In genomic region chr7:1159933-1160664, GRCh38 we compare ENCODE assay signal across 8 cellular contexts. TPM values are rescaled to one million over a fixed set of nuclear protein-coding genes. Genes with fewer than 3 reads are reported as not detected.
DNase-seq lines count a peak whose midpoint lies in the region; ATAC-seq and TF ChIP-seq lines count a peak whose summit lies in the region.

A gene with protein sequence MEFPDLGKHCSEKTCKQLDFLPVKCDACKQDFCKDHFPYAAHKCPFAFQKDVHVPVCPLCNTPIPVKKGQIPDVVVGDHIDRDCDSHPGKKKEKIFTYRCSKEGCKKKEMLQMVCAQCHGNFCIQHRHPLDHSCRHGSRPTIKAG (minus strand): TSS chr7:1160196. CDS start chr7:1158212, 1,984 bp downstream.

- no peak within 1 kb of the TSS for H2BK20ac ChIP-seq in H9 (ENCODE audit: low read depth, low read length, poor library complexity, severe bottlenecking)

- H2AK5ac ChIP-seq in H9 (ENCODE audit: insufficient read length, low read length): no peak within 1 kb of the TSS

- H2AFZ ChIP-seq in H9 (ENCODE audit: low read length): no peak within 1 kb of the TSS

- ATAC-seq in stimulated activated naive CD8-positive, alpha-beta T cell treated with anti-CD3 and anti-CD28 coated beads, Interleukin-15, Interleukin-2, amounts not matched to agents 100 U/mL and 50 U/mL, for 24 hours: peak; percentile 98

- H3K4me1 Mint-ChIP-seq in H9 (peaks cover 10 to 13% of the 10 kb centered on the region in 2 experiments), nephron (peaks cover 18% of the 10 kb centered on the region)

- H2BK15ac ChIP-seq in H9 (ENCODE audit: low read depth, low read length): no peak within 1 kb of the TSS; the same call in 1 of the 2 replicates

- no peak within 1 kb of the TSS for H4K8ac ChIP-seq in H9 (replicated peaks; ENCODE audit: insufficient read length, low read depth, low read length)

- no peaks in the 10 kb centered on the region for H3K27me3 Mint-ChIP-seq in H9 (ENCODE audit: low read depth)
- H3K27me3 Mint-ChIP-seq in nephron (ENCODE audit: low read depth): no peaks in the 10 kb centered on the region

- peak within 1 kb of the TSS; percentile 97 for H3K4me3 ChIP-seq in MG63
- H3K4me3 ChIP-seq in fibroblast of pulmonary artery (replicated peaks; ENCODE audit: low read depth, low read length): peak within 1 kb of the TSS; percentile 98

- H4K5ac ChIP-seq in H9 (ENCODE audit: insufficient read length, low read depth, low read length): no peak within 1 kb of the TSS

- no peak within 1 kb of the TSS for H3K27ac ChIP-seq in H9 (ENCODE audit: insufficient read length, low read depth, low read length)

- no peak within 1 kb of the TSS for H3K56ac ChIP-seq in H9 (ENCODE audit: insufficient read length, low read depth, low read length)

- no peak within 1 kb of the TSS for H3K4ac ChIP-seq in H9 (ENCODE audit: low read depth, low read length)

- H2BK5ac ChIP-seq in H9 (ENCODE audit: insufficient read length, low read length): no peak within 1 kb of the TSS

- peaks cover 9% of the 10 kb centered on the region for H3K23me2 ChIP-seq in H9 (ENCODE audit: insufficient read length, low read depth, low read length, poor library complexity, severe bottlenecking)

- no peak within 1 kb of the TSS for H2BK12ac ChIP-seq in H9 (ENCODE audit: insufficient read length, low read depth, low read length)

- H3K9me3 Mint-ChIP-seq in H9: no peaks in the 10 kb centered on the region
- H3K9me3 Mint-ChIP-seq in nephron: no peaks in the 10 kb centered on the region

- H4K91ac ChIP-seq in H9 (ENCODE audit: insufficient read length, low read depth, low read length): peak within 1 kb of the TSS; percentile 44

- H3K9me3 ChIP-seq in ES-I3 (ENCODE audit: control insufficient read depth, insufficient read depth, low read length) (no peaks in the 10 kb centered on the region), H9 (ENCODE audit: control insufficient read depth, low read depth, low read length) (no peaks in the 10 kb centered on the region), MG63 (no peaks in the 10 kb centered on the region)

- H3K4me1 ChIP-seq in ES-I3 (ENCODE audit: insufficient read depth, low read length) (peaks cover 6% of the 10 kb centered on the region; the same call in 1 of the 2 replicates), H9 (ENCODE audit: insufficient read depth, low read length) (no peaks in the 10 kb centered on the region)

- H3K23ac ChIP-seq in H9 (ENCODE audit: insufficient read length, low read depth, low read length): no peak within 1 kb of the TSS

- DNase-seq in H9 (peak; percentile 98), MG63 (peak; percentile 98), SHP77 (lab: John Stamatoyannopoulos, UW) (peak; percentile 99), fibroblast of pulmonary artery (ENCODE audit: low read depth) (peak; percentile 97)
- DNase-seq in activated effector memory CD4-positive, alpha-beta T cell treated with Interleukin-2 at 50 U/mL for 16 hours: peak; percentile 98
- DNase-seq in stimulated activated naive CD8-positive, alpha-beta T cell treated with anti-CD3 and anti-CD28 coated beads, Interleukin-15, Interleukin-2, amounts not matched to agents 100 U/mL and 50 U/mL, for 24 hours: peak; percentile 100

- H3K27ac Mint-ChIP-seq in H9: peak within 1 kb of the TSS; percentile 41 to 86 (median 74); a peak in 6 of 7 replicates
- peak within 1 kb of the TSS; percentile 14 to 76 (median 60) for H3K27ac Mint-ChIP-seq in nephron

- H3K36me3 ChIP-seq in ES-I3 (ENCODE audit: insufficient read depth, low read length): 0 out of 2 replicates have a peak, but pooled peaks cover 4% of the 10 kb centered on the region
- peaks cover 41% of the 10 kb centered on the region for H3K36me3 ChIP-seq in MG63

- H2BK120ac ChIP-seq in H9 (ENCODE audit: low read depth, low read length, poor library complexity, severe bottlenecking): no peak within 1 kb of the TSS

- H3K9ac ChIP-seq in ES-I3 (ENCODE audit: low read depth, low read length) (peak within 1 kb of the TSS; percentile 99), H9 (ENCODE audit: extremely low read depth, insufficient read length, low read length) (peak within 1 kb of the TSS; percentile 74)

- H4K20me1 ChIP-seq in H9 (ENCODE audit: control insufficient read depth, insufficient read depth, insufficient read length): no peaks in the 10 kb centered on the region

- H3K79me1 ChIP-seq in H9 (ENCODE audit: insufficient read depth, low read depth, low read length, poor library complexity, severe bottlenecking): peaks cover 16% of the 10 kb centered on the region

- peak within 1 kb of the TSS; percentile 90 to 92 for H3K4me3 Mint-ChIP-seq in H9
- peak within 1 kb of the TSS; percentile 87 to 93 (median 92) for H3K4me3 Mint-ChIP-seq in nephron

- no CpG with 5 or more reads among the region's 80 CpGs for WGBS in H9 (ENCODE audit: extremely low coverage, insufficient read length, low lambda C conversion rate)

- peak within 1 kb of the TSS; percentile 92 for H3K4me2 ChIP-seq in H9 (ENCODE audit: insufficient read depth, insufficient read length, low read length)

- H3K27me3 ChIP-seq in H9 (ENCODE audit: insufficient read depth, low read length): no peaks in the 10 kb centered on the region
- H3K27me3 ChIP-seq in MG63: no peaks in the 10 kb centered on the region

- peak within 1 kb of the TSS; percentile 89 for H3K14ac ChIP-seq in H9 (ENCODE audit: insufficient read depth, low read length)

- peaks cover 8% of the 10 kb centered on the region; the same call in 1 of the 2 replicates for H3K79me2 ChIP-seq in H9 (ENCODE audit: insufficient read depth, low read length)

- no peak within 1 kb of the TSS for H3T11ph ChIP-seq in H9 (ENCODE audit: low read length)

- peaks cover 9 to 32% (median 15%) of the 10 kb centered on the region in 3 experiments; a peak in 5 of 7 replicates for H3K36me3 Mint-ChIP-seq in H9 (ENCODE audit: insufficient read depth in 1 of 3, low read depth in 3 of 3)
- H3K36me3 Mint-ChIP-seq in nephron (ENCODE audit: low read depth): peaks cover 10% of the 10 kb centered on the region

- H3K18ac ChIP-seq in H9 (ENCODE audit: insufficient read length, low read depth, low read length): peak within 1 kb of the TSS; percentile 51

- TF ChIP-seq CTCF in H9 (conservative IDR thresholded peaks at IDR 0.05) (no peak), fibroblast of pulmonary artery (IDR thresholded peaks at IDR 0.05; ENCODE audit: low read length, missing control alignments) (no peak), nephron (IDR thresholded peaks at IDR 0.05; ENCODE audit: unreplicated experiment in 3 of 3) (no peak)

RNA-seq across cellular contexts. Expression of the gene that starts here (rescaled TPM):
- 11.1 and 13.7 TPM in 2 replicates for total RNA-seq in H9 (2021)
- 49.9 and 71.8 TPM in 2 replicates for total RNA-seq in MG63 (2014; rRNA removed; shearing (Covaris generic); ENCODE audit: low replicate concordance)
